ENCODE assay signal across 1 cellular context in genomic region chr4:6957148-6957520, GRCh38.
TF ChIP-seq lines count a peak whose summit lies in the region.

No MANE protein-coding gene starts in this region.

TF ChIP-seq in IMR-90, 13 proteins besides CTCF, POLR2A, EP300 and RAD21:
- TF ChIP-seq MAZ (IDR thresholded peaks at IDR 0.05; ENCODE audit: borderline replicate concordance, low read depth, low read length), result no peak
